Comparison of ENCODE assay signal across 8 cellular contexts in genomic region chr17:78840780-78841611, GRCh38. TPM values are rescaled to one million over a fixed set of nuclear protein-coding genes. Genes with fewer than 3 reads are reported as not detected.
A peak's percentile ranks its signal among the peaks of the same experiment; 100 is the strongest.
DNase-seq lines count a peak whose midpoint lies in the region; ATAC-seq, FAIRE-seq and TF ChIP-seq lines count a peak whose summit lies in the region.

USP36 (minus strand) TSS chr17:78840814; CDS start chr17:78836363, 4,451 bp downstream.

- peak; percentile 91 for DNase-seq in AG04449 (ENCODE audit: low read depth, low spot score)
- peak; percentile 97 for DNase-seq in NCI-H2227 treated with DMSO at 0.1 percent for 48 hours (lab: John Stamatoyannopoulos, UW)
- peak; percentile 95 for DNase-seq in bronchial epithelial cell (ENCODE audit: low read depth)
- peak; percentile 98 for DNase-seq in iPS-NIHi11 (ENCODE audit: low spot score)
- DNase-seq in smooth muscle cell (lab: John Stamatoyannopoulos, UW; ENCODE audit: unreplicated experiment): peak; percentile 95

- TF ChIP-seq CTCF in AG04449 (IDR thresholded peaks at IDR 0.05; ENCODE audit: insufficient read depth, low read length, missing control alignments) (no peak), WI38 (IDR thresholded peaks at IDR 0.05; ENCODE audit: low read depth, low read length) (no peak), bronchial epithelial cell (IDR thresholded peaks at IDR 0.05; ENCODE audit: insufficient read depth, low read length, severe bottlenecking) (no peak), smooth muscle cell (IDR thresholded peaks at IDR 0.05; ENCODE audit: borderline replicate concordance, insufficient read depth, poor library complexity, severe bottlenecking) (no peak)

- no peaks in the 10 kb centered on the region for H3K9me3 ChIP-seq in smooth muscle cell (replicated peaks; ENCODE audit: low read depth)

- H3K36me3 ChIP-seq in bronchial epithelial cell (ENCODE audit: control insufficient read depth, insufficient read depth, low read length): peaks cover 12% of the 10 kb centered on the region
- no peaks in the 10 kb centered on the region for H3K36me3 ChIP-seq in smooth muscle cell (ENCODE audit: low read depth)

- H3K4me1 ChIP-seq in smooth muscle cell (ENCODE audit: low read depth): peaks cover 14% of the 10 kb centered on the region

- H3K9ac ChIP-seq in smooth muscle cell (ENCODE audit: low read depth): peak within 1 kb of the TSS; percentile 95

- H3K27ac ChIP-seq in smooth muscle cell (ENCODE audit: low read depth): peak within 1 kb of the TSS; percentile 96

- ATAC-seq in GM18907 (IDR thresholded peaks at IDR 0.05; ENCODE audit: unreplicated experiment): peak; percentile 91
- ATAC-seq in HG03159 (IDR thresholded peaks at IDR 0.05; ENCODE audit: unreplicated experiment): peak; percentile 84

- peak within 1 kb of the TSS; percentile 83 for H2AFZ ChIP-seq in smooth muscle cell (ENCODE audit: low read depth)

- POLR2A ChIA-PET in AG04449 (lab: Yijun Ruan, JAX): interaction anchor here (1.0 kb wide), 1 partner anchor 19 kb away, joined by 3 read pairs; no protein-coding TSS in a partner anchor

- peaks cover 40% of the 10 kb centered on the region for H4K20me1 ChIP-seq in smooth muscle cell (ENCODE audit: low read depth)

- WGBS in smooth muscle cell (ENCODE audit: low lambda C conversion rate): 1% methylated on average over 59 of the region's 74 CpGs

- peak within 1 kb of the TSS; percentile 89 for H3K4me3 ChIP-seq in AG04449 (ENCODE audit: low read depth, low read length)
- H3K4me3 ChIP-seq in WI38 (ENCODE audit: low read depth, low read length): peak within 1 kb of the TSS; percentile 83
- peak within 1 kb of the TSS; percentile 87 for H3K4me3 ChIP-seq in bronchial epithelial cell (ENCODE audit: low read depth, low read length)
- H3K4me3 ChIP-seq in smooth muscle cell: peak within 1 kb of the TSS; percentile 82

- H3K4me2 ChIP-seq in smooth muscle cell: peak within 1 kb of the TSS; percentile 96

- FAIRE-seq in bronchial epithelial cell (lab: Jason Lieb, UNC): no peak

- H3F3A ChIP-seq in smooth muscle cell (ENCODE audit: low read depth): no peaks in the 10 kb centered on the region

- H3K27me3 ChIP-seq in bronchial epithelial cell (ENCODE audit: control insufficient read depth, insufficient read depth, low read length): no peaks in the 10 kb centered on the region
- H3K27me3 ChIP-seq in smooth muscle cell (ENCODE audit: low read depth): no peaks in the 10 kb centered on the region

- H3K79me2 ChIP-seq in smooth muscle cell (ENCODE audit: low read depth): peaks cover 40% of the 10 kb centered on the region

- CTCF ChIA-PET in AG04449 (lab: Yijun Ruan, JAX): interaction anchor here (0.9 to 1.8 kb wide), 2 partner anchors 25 to 131 kb away, joined by 4 to 7 read pairs; no protein-coding TSS in a partner anchor

RNA-seq across cellular contexts. Expression of gene USP36, which starts in this region (rescaled TPM):
- 18.8 and 21.6 TPM in 2 replicates for total RNA-seq in bronchial epithelial cell
- 14.3 and 29.0 TPM in 2 replicates for total RNA-seq in smooth muscle cell
- 17.6 and 31.4 TPM in 2 replicates for polyA plus RNA-seq in smooth muscle cell

Comparison
In these comparisons a context has a peak if more than half of its experiments do, and no peak if none do; other contexts are left out.
1. Peak in every context shown above with its lines: DNase-seq, ATAC-seq, H3K4me3 ChIP-seq and H3K27ac ChIP-seq.